3 cellular contexts compared by ENCODE assay signal in the genomic region with DNA sequence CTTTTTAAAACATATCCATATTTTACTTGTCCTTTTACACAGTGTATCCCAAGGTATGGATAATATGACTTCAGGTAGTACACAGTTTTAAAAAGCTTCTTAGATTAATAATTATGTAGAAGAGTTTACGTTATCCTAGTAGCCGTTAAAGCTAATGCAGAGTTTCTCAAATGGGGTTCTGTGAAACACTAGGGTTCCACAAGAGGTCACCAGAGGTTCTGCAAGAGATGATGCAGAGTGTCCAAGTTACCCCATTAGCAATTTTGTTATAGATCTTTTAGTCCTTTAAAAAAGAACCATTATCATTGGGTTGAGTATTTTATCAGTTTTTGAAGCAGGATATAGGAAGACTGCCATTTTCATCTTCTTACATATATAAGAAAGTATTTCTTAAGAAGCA.
TF ChIP-seq lines count a peak whose summit lies in the region.

No MANE protein-coding gene starts in this region.

TF ChIP-seq in SK-N-SH, 30 proteins besides CTCF, POLR2A, EP300 and RAD21 (continued from another document):
- TF ChIP-seq, protein P1, sequence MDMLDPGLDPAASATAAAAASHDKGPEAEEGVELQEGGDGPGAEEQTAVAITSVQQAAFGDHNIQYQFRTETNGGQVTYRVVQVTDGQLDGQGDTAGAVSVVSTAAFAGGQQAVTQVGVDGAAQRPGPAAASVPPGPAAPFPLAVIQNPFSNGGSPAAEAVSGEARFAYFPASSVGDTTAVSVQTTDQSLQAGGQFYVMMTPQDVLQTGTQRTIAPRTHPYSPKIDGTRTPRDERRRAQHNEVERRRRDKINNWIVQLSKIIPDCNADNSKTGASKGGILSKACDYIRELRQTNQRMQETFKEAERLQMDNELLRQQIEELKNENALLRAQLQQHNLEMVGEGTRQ (IDR thresholded peaks at IDR 0.05; ENCODE audit: borderline replicate concordance, low read depth, low read length): no peak
- TF ChIP-seq NFIC (IDR thresholded peaks at IDR 0.05; ENCODE audit: borderline replicate concordance) (no peak), IRF3 (IDR thresholded peaks at IDR 0.05; ENCODE audit: low read depth, low read length) (no peak)

TF ChIP-seq in SK-N-SH treated with all-trans-retinoic acid at 6 μM for 48 hours, 23 proteins besides CTCF, POLR2A, EP300 and RAD21 (continued from another document):
- TF ChIP-seq CSRNP3 (CRISPR knock-in tag; IDR thresholded peaks at IDR 0.05) (no peak), ZNF565 (CRISPR knock-in tag; conservative IDR thresholded peaks at IDR 0.05; ENCODE audit: low read depth) (no peak), GLIS3 (CRISPR knock-in tag; IDR thresholded peaks at IDR 0.05) (no peak), BACH2 (CRISPR knock-in tag; IDR thresholded peaks at IDR 0.05; ENCODE audit: borderline replicate concordance) (no peak), TSHZ2 (CRISPR knock-in tag; IDR thresholded peaks at IDR 0.05) (no peak), ZFP30 (CRISPR knock-in tag; IDR thresholded peaks at IDR 0.05) (no peak), ZFP3 (CRISPR knock-in tag; IDR thresholded peaks at IDR 0.05) (no peak), CSDC2 (CRISPR knock-in tag; IDR thresholded peaks at IDR 0.05) (no peak), ZNF70 (CRISPR knock-in tag; IDR thresholded peaks at IDR 0.05) (no peak), ARNTL (CRISPR knock-in tag; IDR thresholded peaks at IDR 0.05; ENCODE audit: borderline replicate concordance, low read depth) (no peak), ZC3H10 (CRISPR knock-in tag; IDR thresholded peaks at IDR 0.05) (no peak), ESRRG (CRISPR knock-in tag; IDR thresholded peaks at IDR 0.05) (no peak), SNAI2 (CRISPR knock-in tag; IDR thresholded peaks at IDR 0.05) (no peak), ISL1 (CRISPR knock-in tag; IDR thresholded peaks at IDR 0.05) (no peak), TOX (CRISPR knock-in tag; IDR thresholded peaks at IDR 0.05; ENCODE audit: borderline replicate concordance) (no peak), PPARA (CRISPR knock-in tag; IDR thresholded peaks at IDR 0.05; ENCODE audit: borderline replicate concordance) (no peak)
- TF ChIP-seq, protein P2, sequence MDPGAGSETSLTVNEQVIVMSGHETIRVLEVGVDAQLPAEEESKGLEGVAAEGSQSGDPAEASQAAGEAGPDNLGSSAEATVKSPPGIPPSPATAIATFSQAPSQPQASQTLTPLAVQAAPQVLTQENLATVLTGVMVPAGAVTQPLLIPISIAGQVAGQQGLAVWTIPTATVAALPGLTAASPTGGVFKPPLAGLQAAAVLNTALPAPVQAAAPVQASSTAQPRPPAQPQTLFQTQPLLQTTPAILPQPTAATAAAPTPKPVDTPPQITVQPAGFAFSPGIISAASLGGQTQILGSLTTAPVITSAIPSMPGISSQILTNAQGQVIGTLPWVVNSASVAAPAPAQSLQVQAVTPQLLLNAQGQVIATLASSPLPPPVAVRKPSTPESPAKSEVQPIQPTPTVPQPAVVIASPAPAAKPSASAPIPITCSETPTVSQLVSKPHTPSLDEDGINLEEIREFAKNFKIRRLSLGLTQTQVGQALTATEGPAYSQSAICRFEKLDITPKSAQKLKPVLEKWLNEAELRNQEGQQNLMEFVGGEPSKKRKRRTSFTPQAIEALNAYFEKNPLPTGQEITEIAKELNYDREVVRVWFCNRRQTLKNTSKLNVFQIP (CRISPR knock-in tag; IDR thresholded peaks at IDR 0.05; ENCODE audit: borderline replicate concordance, low read depth): no peak

TF ChIP-seq in WTC11, 78 proteins besides CTCF, POLR2A, EP300 and RAD21 (continued from another document):
- TF ChIP-seq, protein P3, sequence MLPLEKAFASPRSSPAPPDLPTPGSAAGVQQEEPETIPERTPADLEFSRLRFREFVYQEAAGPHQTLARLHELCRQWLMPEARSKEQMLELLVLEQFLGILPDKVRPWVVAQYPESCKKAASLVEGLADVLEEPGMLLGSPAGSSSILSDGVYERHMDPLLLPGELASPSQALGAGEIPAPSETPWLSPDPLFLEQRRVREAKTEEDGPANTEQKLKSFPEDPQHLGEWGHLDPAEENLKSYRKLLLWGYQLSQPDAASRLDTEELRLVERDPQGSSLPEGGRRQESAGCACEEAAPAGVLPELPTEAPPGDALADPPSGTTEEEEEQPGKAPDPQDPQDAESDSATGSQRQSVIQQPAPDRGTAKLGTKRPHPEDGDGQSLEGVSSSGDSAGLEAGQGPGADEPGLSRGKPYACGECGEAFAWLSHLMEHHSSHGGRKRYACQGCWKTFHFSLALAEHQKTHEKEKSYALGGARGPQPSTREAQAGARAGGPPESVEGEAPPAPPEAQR (CRISPR knock-in tag; IDR thresholded peaks at IDR 0.05): no peak
- no peak for TF ChIP-seq PREB (CRISPR knock-in tag; IDR thresholded peaks at IDR 0.05; ENCODE audit: borderline replicate concordance)
- TF ChIP-seq, protein P4, sequence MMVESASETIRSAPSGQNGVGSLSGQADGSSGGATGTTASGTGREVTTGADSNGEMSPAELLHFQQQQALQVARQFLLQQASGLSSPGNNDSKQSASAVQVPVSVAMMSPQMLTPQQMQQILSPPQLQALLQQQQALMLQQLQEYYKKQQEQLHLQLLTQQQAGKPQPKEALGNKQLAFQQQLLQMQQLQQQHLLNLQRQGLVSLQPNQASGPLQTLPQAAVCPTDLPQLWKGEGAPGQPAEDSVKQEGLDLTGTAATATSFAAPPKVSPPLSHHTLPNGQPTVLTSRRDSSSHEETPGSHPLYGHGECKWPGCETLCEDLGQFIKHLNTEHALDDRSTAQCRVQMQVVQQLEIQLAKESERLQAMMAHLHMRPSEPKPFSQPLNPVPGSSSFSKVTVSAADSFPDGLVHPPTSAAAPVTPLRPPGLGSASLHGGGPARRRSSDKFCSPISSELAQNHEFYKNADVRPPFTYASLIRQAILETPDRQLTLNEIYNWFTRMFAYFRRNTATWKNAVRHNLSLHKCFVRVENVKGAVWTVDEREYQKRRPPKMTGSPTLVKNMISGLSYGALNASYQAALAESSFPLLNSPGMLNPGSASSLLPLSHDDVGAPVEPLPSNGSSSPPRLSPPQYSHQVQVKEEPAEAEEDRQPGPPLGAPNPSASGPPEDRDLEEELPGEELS (CRISPR knock-in tag; IDR thresholded peaks at IDR 0.05): no peak
- TF ChIP-seq ZNF671 (CRISPR knock-in tag; IDR thresholded peaks at IDR 0.05): no peak
- TF ChIP-seq TCF7 (CRISPR knock-in tag; IDR thresholded peaks at IDR 0.05; ENCODE audit: low read depth): no peak
- no peak for TF ChIP-seq ZNF396 (CRISPR knock-in tag; IDR thresholded peaks at IDR 0.05; ENCODE audit: borderline replicate concordance)
